Comparison of ENCODE assay signal across 8 cellular contexts in genomic region chr10:92290837-92291609, GRCh38. TPM values are rescaled to one million over a fixed set of nuclear protein-coding genes. Genes with fewer than 3 reads are reported as not detected.
A peak's percentile ranks its signal among the peaks of the same experiment; 100 is the strongest.
DNase-seq lines count a peak whose midpoint lies in the region; FAIRE-seq and TF ChIP-seq lines count a peak whose summit lies in the region.

Gene CPEB3, minus strand, starts transcription at chr10:92291078. Its CDS starts 50,728 bp downstream, at chr10:92240350.
Gene MARCHF5, plus strand, starts transcription at chr10:92291167. Its CDS starts 328 bp downstream, at chr10:92291495.

- H3K9ac ChIP-seq in H9 (ENCODE audit: extremely low read depth, insufficient read length, low read length), result peak within 1 kb of the TSS; percentile 72
- peak within 1 kb of the TSS; percentile 98 for H3K9ac ChIP-seq in neural progenitor cell

- H2BK15ac ChIP-seq in H9 (ENCODE audit: low read depth, low read length), result no peak within 1 kb of the TSS

- H3K9me3 ChIP-seq in H9 (ENCODE audit: control insufficient read depth, low read depth, low read length), result no peaks in the 10 kb centered on the region
- no peaks in the 10 kb centered on the region for H3K9me3 ChIP-seq in neural progenitor cell (ENCODE audit: low read depth)

- H4K91ac ChIP-seq in H9 (ENCODE audit: insufficient read length, low read depth, low read length), result peak within 1 kb of the TSS; percentile 30

- peak within 1 kb of the TSS; percentile 93 to 99 for H3K4me3 ChIP-seq in foreskin fibroblast (ENCODE audit: low read depth in 1 of 2, low read length in 2 of 2)
- peak within 1 kb of the TSS; percentile 98 for H3K4me3 ChIP-seq in neural progenitor cell

- H3K27me3 ChIP-seq in H9 (ENCODE audit: insufficient read depth, low read length) (no peaks in the 10 kb centered on the region), neural progenitor cell (no peaks in the 10 kb centered on the region)

- H2BK120ac ChIP-seq in H9 (ENCODE audit: low read depth, low read length, poor library complexity, severe bottlenecking), result no peak within 1 kb of the TSS

- H3K9me3 Mint-ChIP-seq in H9, result 0 out of 5 replicates have a peak, but pooled peaks cover 0 to 3% of the 10 kb centered on the region in 2 experiments
- no peaks in the 10 kb centered on the region for H3K9me3 Mint-ChIP-seq in neural progenitor cell

- peaks cover 11% of the 10 kb centered on the region for H3F3A ChIP-seq in neural progenitor cell (ENCODE audit: low read depth)

- peak within 1 kb of the TSS; percentile 79 for H3K14ac ChIP-seq in H9 (ENCODE audit: insufficient read depth, low read length)

- H3K4me2 ChIP-seq in H9 (ENCODE audit: insufficient read depth, insufficient read length, low read length), result peak within 1 kb of the TSS; percentile 97
- peak within 1 kb of the TSS; percentile 87 for H3K4me2 ChIP-seq in neural progenitor cell

- H3K27me3 Mint-ChIP-seq in H9 (ENCODE audit: low read depth) (no peaks in the 10 kb centered on the region), neural progenitor cell (ENCODE audit: insufficient read depth, low read depth) (no peaks in the 10 kb centered on the region)

- H4K8ac ChIP-seq in H9 (replicated peaks; ENCODE audit: insufficient read length, low read depth, low read length), result no peak within 1 kb of the TSS

- no peak within 1 kb of the TSS for H2BK20ac ChIP-seq in H9 (ENCODE audit: low read depth, low read length, poor library complexity, severe bottlenecking)

- peaks cover 6% of the 10 kb centered on the region for H3K79me1 ChIP-seq in H9 (ENCODE audit: insufficient read depth, low read depth, low read length, poor library complexity, severe bottlenecking)

- no peak within 1 kb of the TSS for H2BK5ac ChIP-seq in H9 (ENCODE audit: insufficient read length, low read length)

- H2AK5ac ChIP-seq in H9 (ENCODE audit: insufficient read length, low read length), result no peak within 1 kb of the TSS

- no CpG with 5 or more reads among the region's 79 CpGs for WGBS in H9 (ENCODE audit: extremely low coverage, insufficient read length, low lambda C conversion rate)

- H3K18ac ChIP-seq in H9 (ENCODE audit: insufficient read length, low read depth, low read length), result peak within 1 kb of the TSS; percentile 63

- H2AFZ ChIP-seq in H9 (ENCODE audit: low read length) (peak within 1 kb of the TSS; percentile 40), neural progenitor cell (replicated peaks) (peak within 1 kb of the TSS; percentile 97)

- no peaks in the 10 kb centered on the region for H3K36me3 ChIP-seq in neural progenitor cell

- H3K27ac ChIP-seq in H9 (ENCODE audit: insufficient read length, low read depth, low read length) (no peak within 1 kb of the TSS), neural progenitor cell (peak within 1 kb of the TSS; percentile 84)

- no peak within 1 kb of the TSS for H3K4ac ChIP-seq in H9 (ENCODE audit: low read depth, low read length)

- no peaks in the 10 kb centered on the region for H4K20me1 ChIP-seq in H9 (ENCODE audit: control insufficient read depth, insufficient read depth, insufficient read length)
- peaks cover 40% of the 10 kb centered on the region for H4K20me1 ChIP-seq in neural progenitor cell (ENCODE audit: low read depth)

- no peak within 1 kb of the TSS for H2BK12ac ChIP-seq in H9 (ENCODE audit: insufficient read length, low read depth, low read length)

- peak; percentile 97 for FAIRE-seq in G401.6 (lab: Jason Lieb, UNC)

- no peak within 1 kb of the TSS for H3K23ac ChIP-seq in H9 (ENCODE audit: insufficient read length, low read depth, low read length)

- H3K4me1 Mint-ChIP-seq in H9 (peaks cover 12 to 15% of the 10 kb centered on the region in 2 experiments), neural progenitor cell (peaks cover 18% of the 10 kb centered on the region)

- DNase-seq in H9 (peak; percentile 97), M059J (ENCODE audit: low read depth) (peak; percentile 95), SHP77 (lab: John Stamatoyannopoulos, UW) (peak; percentile 50 to 71), activated gamma-delta T cell treated with Interleukin-2 at 50 U/mL for 16 hours (peak; percentile 87), foreskin fibroblast (peak; percentile 96 to 99), neural progenitor cell (ENCODE audit: low spot score) (peak; percentile 98), stromal cell of bone marrow (ENCODE audit: low read depth) (peak; percentile 93)

- H3K27ac Mint-ChIP-seq in H9 (peak within 1 kb of the TSS in 1 of 3 experiments; percentile 83; a peak in 2 of 7 replicates), neural progenitor cell (peak within 1 kb of the TSS; percentile 78)

- no peak within 1 kb of the TSS for H3T11ph ChIP-seq in H9 (ENCODE audit: low read length)

- no peak within 1 kb of the TSS for H4K5ac ChIP-seq in H9 (ENCODE audit: insufficient read length, low read depth, low read length)

- peaks cover 23% of the 10 kb centered on the region; the same call in 1 of the 2 replicates for H3K79me2 ChIP-seq in H9 (ENCODE audit: insufficient read depth, low read length)
- H3K79me2 ChIP-seq in neural progenitor cell (ENCODE audit: low read depth), result peaks cover 49% of the 10 kb centered on the region

- no peak within 1 kb of the TSS for H3K56ac ChIP-seq in H9 (ENCODE audit: insufficient read length, low read depth, low read length)

- H3K4me3 Mint-ChIP-seq in H9 (peak within 1 kb of the TSS; percentile 80 to 94), neural progenitor cell (peak within 1 kb of the TSS; percentile 91)

- H3K23me2 ChIP-seq in H9 (ENCODE audit: insufficient read length, low read depth, low read length, poor library complexity, severe bottlenecking), result peaks cover 9% of the 10 kb centered on the region

- H3K36me3 Mint-ChIP-seq in H9 (ENCODE audit: insufficient read depth in 1 of 3, low read depth in 3 of 3), result peaks cover 6 to 18% (median 10%) of the 10 kb centered on the region in 3 experiments; a peak in 6 of 7 replicates
- H3K36me3 Mint-ChIP-seq in neural progenitor cell, result peaks cover 10% of the 10 kb centered on the region

- TF ChIP-seq CTCF in H9 (conservative IDR thresholded peaks at IDR 0.05) (peak; percentile 72), foreskin fibroblast (IDR thresholded peaks at IDR 0.05; ENCODE audit: low read depth, low read length) (peak; percentile 58), neural progenitor cell (IDR thresholded peaks at IDR 0.05) (peak; percentile 63)

- H3K4me1 ChIP-seq in H9 (ENCODE audit: insufficient read depth, low read length) (no peaks in the 10 kb centered on the region), neural progenitor cell (no peaks in the 10 kb centered on the region)

RNA-seq across cellular contexts. Expression of gene CPEB3, which starts in this region (rescaled TPM):
- total RNA-seq in H9 (2021) (1.0 and 1.1 TPM in 2 replicates), neural progenitor cell (ENCODE audit: low replicate concordance) (1.3 and 2.2 TPM in 2 replicates)
- 0.86 and 1.2 TPM in 2 replicates for total RNA-seq in M059J (2014; rRNA removed; shearing (Covaris generic))

RNA-seq across cellular contexts. Expression of gene MARCHF5, which starts in this region (rescaled TPM):
- total RNA-seq in H9 (2021) (16.7 and 17.6 TPM in 2 replicates), neural progenitor cell (ENCODE audit: low replicate concordance) (22.7 and 28.7 TPM in 2 replicates)
- 12.9 and 23.9 TPM in 2 replicates for total RNA-seq in M059J (2014; rRNA removed; shearing (Covaris generic))
